8 cellular contexts compared by ENCODE assay signal in the genomic region with DNA sequence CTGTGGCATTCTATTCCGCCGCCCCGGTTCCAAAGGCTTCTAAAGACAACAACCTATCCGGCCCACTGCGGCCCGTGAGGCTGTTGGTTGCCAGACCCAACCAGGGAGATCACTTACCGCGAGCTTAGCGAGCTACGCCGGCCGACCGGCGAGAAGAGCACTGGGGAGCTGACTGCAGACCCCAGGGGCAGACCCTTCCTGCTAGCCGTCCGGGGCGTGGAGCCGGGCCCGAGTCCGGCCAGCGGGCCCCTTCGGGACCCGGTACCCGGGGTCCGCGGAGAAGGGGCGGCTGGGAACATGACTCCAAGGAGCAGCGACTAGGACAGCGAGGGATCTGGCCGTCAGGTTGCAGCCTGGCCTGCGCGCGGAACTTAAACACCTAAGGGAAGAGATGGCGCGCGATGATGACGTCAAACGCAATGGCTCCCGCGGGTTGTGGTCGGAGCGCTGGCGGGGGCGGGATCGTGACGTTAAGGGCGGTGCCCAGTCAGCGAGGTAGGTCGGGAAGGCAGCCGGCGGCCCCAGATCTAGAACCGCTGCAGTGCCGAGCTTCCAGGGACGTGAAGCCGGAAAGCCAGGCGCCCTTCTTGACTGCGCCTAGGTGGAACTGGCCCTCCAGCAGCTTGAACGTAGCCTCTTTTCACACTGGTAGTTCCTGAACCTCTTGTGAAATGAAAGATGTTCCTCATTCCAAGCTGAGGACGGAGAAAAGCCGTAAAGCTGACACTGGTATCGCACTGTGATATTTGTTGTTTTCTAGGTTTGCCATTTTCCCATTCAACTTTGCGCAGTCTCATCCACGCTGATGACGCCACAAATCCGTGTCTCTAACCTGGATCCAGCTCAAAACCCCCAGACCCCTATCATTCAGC. TPM values are rescaled to one million over a fixed set of nuclear protein-coding genes. Genes with fewer than 3 reads are reported as not detected.
A peak's percentile ranks its signal among the peaks of the same experiment; 100 is the strongest.
DNase-seq lines count a peak whose midpoint lies in the region; ATAC-seq and TF ChIP-seq lines count a peak whose summit lies in the region.

Gene NUP133 (minus strand): TSS at position 391 of the 872 bp plus-strand sequence. CDS start 92 bp downstream, at position 299.

- H3K27me3 ChIP-seq in GM06990 (replicated peaks; ENCODE audit: control insufficient read depth, insufficient read depth, low read length) = no peaks in the 10 kb centered on the region

- peak within 1 kb of the TSS; percentile 99 for H3K27ac Mint-ChIP-seq in activated naive CD4-positive, alpha-beta T cell treated with anti-CD3 and anti-CD28 coated beads, Interleukin-2, amount 50 U/mL, for 24 hours

- DNase-seq in GM06990 (ENCODE audit: extremely low read depth, insufficient read length) (peak; percentile 98), NCI-H1092 (lab: John Stamatoyannopoulos, UW) (peak; percentile 99), globus pallidus (ENCODE audit: low spot score) (peak; percentile 95), occipital lobe (lab: John Stamatoyannopoulos, UW) (peak; percentile 96)

- H3K9me3 Mint-ChIP-seq in activated naive CD4-positive, alpha-beta T cell treated with anti-CD3 and anti-CD28 coated beads, Interleukin-2, amount 50 U/mL, for 24 hours = no peaks in the 10 kb centered on the region

- peaks cover 35% of the 10 kb centered on the region for H3K4me1 Mint-ChIP-seq in activated naive CD4-positive, alpha-beta T cell treated with anti-CD3 and anti-CD28 coated beads, Interleukin-2, amount 50 U/mL, for 24 hours

- H3K4me3 Mint-ChIP-seq in activated naive CD4-positive, alpha-beta T cell treated with anti-CD3 and anti-CD28 coated beads, Interleukin-2, amount 50 U/mL, for 24 hours = peak within 1 kb of the TSS; percentile 97

- ATAC-seq in HG02588 (IDR thresholded peaks at IDR 0.05; ENCODE audit: unreplicated experiment) (peak; percentile 96), SK-N-SH treated with all-trans-retinoic acid at 6 μM for 48 hours (peak; percentile 98)

- H3K27me3 Mint-ChIP-seq in activated naive CD4-positive, alpha-beta T cell treated with anti-CD3 and anti-CD28 coated beads, Interleukin-2, amount 50 U/mL, for 24 hours = no peaks in the 10 kb centered on the region

- peak within 1 kb of the TSS; percentile 88 for H3K4me3 ChIP-seq in GM06990 (replicated peaks; ENCODE audit: low read depth, low read length)

- peak within 1 kb of the TSS; percentile 94 for H3K27ac ChIP-seq in temporal lobe (ENCODE audit: low read depth, low read length)

- no peaks in the 10 kb centered on the region for H3K36me3 Mint-ChIP-seq in activated naive CD4-positive, alpha-beta T cell treated with anti-CD3 and anti-CD28 coated beads, Interleukin-2, amount 50 U/mL, for 24 hours

- no peak for TF ChIP-seq CTCF in GM06990 (IDR thresholded peaks at IDR 0.05; ENCODE audit: insufficient read depth, low read length, poor library complexity, severe bottlenecking)

- H3K36me3 ChIP-seq in GM06990 (ENCODE audit: control insufficient read depth, insufficient read depth, low read length) = no peaks in the 10 kb centered on the region

TF ChIP-seq in SK-N-SH treated with all-trans-retinoic acid at 6 μM for 48 hours, 23 proteins besides CTCF, POLR2A, EP300 and RAD21:
- TF ChIP-seq ZFP3 (CRISPR knock-in tag; IDR thresholded peaks at IDR 0.05) = no peak
- TF ChIP-seq RARB (CRISPR knock-in tag; IDR thresholded peaks at IDR 0.05) = peak; percentile 61; the same call in 1 of the 2 replicates

RNA-seq across cellular contexts. Expression of gene NUP133, which starts in this region (rescaled TPM):
- total RNA-seq in occipital lobe (63.9 TPM), temporal lobe (52.9 TPM)

Comparison
In these comparisons a context has a peak if more than half of its experiments do, and no peak if none do; other contexts are left out.
1. Peak in every context shown above with its lines: DNase-seq, ATAC-seq, H3K4me3 ChIP-seq and H3K27ac ChIP-seq.